33 cellular contexts compared by ENCODE assay signal in the genomic region with DNA sequence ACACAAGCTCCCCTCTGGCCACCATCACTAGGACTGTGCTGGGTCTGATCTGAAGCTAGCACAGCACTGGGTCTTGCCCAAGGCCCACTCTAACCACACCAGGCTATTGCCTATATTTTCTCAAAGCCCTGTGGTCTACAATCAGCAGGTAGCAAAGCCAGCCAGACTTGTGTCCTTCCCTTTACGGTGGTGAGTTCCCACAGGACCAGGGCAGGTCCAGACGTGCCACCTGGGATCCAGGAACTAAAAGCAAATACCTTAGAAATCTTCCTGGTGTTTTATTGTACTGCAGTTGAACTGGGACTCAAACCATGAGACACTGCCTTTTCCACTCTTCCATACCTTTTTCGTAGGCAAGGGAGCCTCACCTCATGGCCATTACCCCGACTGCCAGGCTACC. TPM values are rescaled to one million over a fixed set of nuclear protein-coding genes. Genes with fewer than 3 reads are reported as not detected.
"Had no signal": no experiment of that assay in that cellular context is flagged by ENCODE, and none has a peak within 500 bp of the region (broad histone marks: within the 10 kb centered on the region; RNA-seq: fewer than 3 reads in every experiment).

No MANE protein-coding gene starts in this region.

- H3K4me3 ChIP-seq: lower lobe of right lung, neural progenitor cell, psoas muscle, right lobe of liver, tibial nerve, uterus had no signal

- H3K9me3 ChIP-seq: lower lobe of right lung, neutrophil, psoas muscle, right lobe of liver, tibial nerve, uterus had no signal

- H2AFZ ChIP-seq: neural progenitor cell, parathyroid adenoma had no signal

- DNase-seq: hypothalamus; immature natural killer cell; lower lobe of right lung; mesendoderm; naive B cell; natural killer cell; nephron progenitor cell; occipital lobe; psoas muscle; right lobe of liver; stimulated activated CD4-positive, alpha-beta T cell treated with anti-CD3 and anti-CD28 coated beads, Interleukin-12 subunit alpha, Interleukin-12 subunit beta, amount 100 ng/mL, for 4 hours; stimulated activated CD4-positive, alpha-beta T cell treated with anti-CD3 and anti-CD28 coated beads, Interleukin-15, amount 100 ng/mL, for 24 hours; stimulated activated CD4-positive, alpha-beta T cell treated with anti-CD3 and anti-CD28 coated beads, Interleukin-2, amount 100 ng/mL, for 24 hours; stimulated activated CD4-positive, alpha-beta T cell treated with anti-CD3 and anti-CD28 coated beads, Interleukin-4, amount 100 ng/mL, for 1 hour; stimulated activated naive CD4-positive, alpha-beta T cell; uterus had no signal

- H3K79me2 ChIP-seq: parathyroid adenoma had no signal

- H3K4me2 ChIP-seq: neural progenitor cell had no signal

- H3K27ac ChIP-seq: lower lobe of right lung, neural progenitor cell, neutrophil, parathyroid adenoma, psoas muscle, right lobe of liver, tibial nerve, uterus had no signal

- ATAC-seq: lower lobe of right lung; natural killer cell; psoas muscle; right lobe of liver; stimulated activated effector memory CD8-positive, alpha-beta T cell treated with anti-CD3 and anti-CD28 coated beads, Interleukin-12 subunit alpha, Interleukin-12 subunit beta, amount 100 ng/mL, for 72 hours had no signal

- H3K4me1 ChIP-seq: lower lobe of right lung, neural progenitor cell, parathyroid adenoma, psoas muscle, right lobe of liver, tibial nerve, uterus had no signal

- H3K9ac ChIP-seq: neural progenitor cell, parathyroid adenoma had no signal

- H3K27me3 ChIP-seq: neural progenitor cell, neutrophil, right lobe of liver, tibial nerve, uterus had no signal

- FAIRE-seq: islet of Langerhans had no signal

- H3K36me3 ChIP-seq: lower lobe of right lung, neural progenitor cell, neutrophil, right lobe of liver, tibial nerve, uterus had no signal

RNA-seq across cellular contexts. Expression of a gene that starts 9.0 kb away (rescaled TPM):
- total RNA-seq: kidney epithelial cell, liver, lower lobe of right lung, mesothelial cell of epicardium, mononuclear cell, natural killer cell, occipital lobe, osteocyte, posterior vena cava, psoas muscle, right lobe of liver, skeletal muscle tissue, subcutaneous adipose tissue, temporal lobe, tibial nerve, ureter, uterus had no signal
- polyA plus RNA-seq: immature natural killer cell, liver, psoas muscle, thymus had no signal
